20 cellular contexts compared by ENCODE assay signal in the genomic region with DNA sequence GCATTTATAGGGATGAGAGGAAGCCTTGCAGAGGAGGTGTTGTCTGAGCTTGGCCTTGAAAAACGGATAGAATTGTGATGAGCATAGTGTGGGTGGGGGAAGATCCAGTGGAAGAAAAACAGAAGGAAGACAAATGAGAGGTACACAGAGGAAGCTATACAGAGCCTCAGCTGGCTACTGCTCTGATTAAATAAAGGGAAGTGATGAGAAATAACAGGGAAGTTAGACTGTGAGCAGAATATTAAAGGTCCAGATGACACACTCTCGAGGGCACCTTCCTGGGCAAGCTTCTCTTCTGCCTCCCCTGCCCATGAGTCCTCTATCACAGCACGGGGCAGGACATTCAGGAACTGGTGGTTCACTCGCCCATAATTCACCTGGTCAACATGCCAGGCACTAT.
A peak's percentile ranks its signal among the peaks of the same experiment; 100 is the strongest.
DNase-seq lines count a peak whose midpoint lies in the region; ATAC-seq and TF ChIP-seq lines count a peak whose summit lies in the region.
"Had no signal": no experiment of that assay in that cellular context is flagged by ENCODE, and none has a peak within 500 bp of the region (broad histone marks: within the 10 kb centered on the region; RNA-seq: fewer than 3 reads in every experiment).

No MANE protein-coding gene starts in this region.

- TF ChIP-seq CTCF in left ventricle myocardium inferior (IDR thresholded peaks at IDR 0.05; ENCODE audit: borderline replicate concordance) (no peak), OCI-LY7 (conservative IDR thresholded peaks at IDR 0.05; ENCODE audit: low read length) (no peak), upper lobe of right lung (IDR thresholded peaks at IDR 0.05) (no peak)

- H3K27me3 ChIP-seq in left ventricle myocardium inferior (ENCODE audit: low read depth) (no peaks in the 10 kb centered on the region), upper lobe of right lung (no peaks in the 10 kb centered on the region)
- H3K27me3 ChIP-seq: tibial nerve had no signal

- H3K4me3 ChIP-seq in left ventricle myocardium inferior (no peak overlapping the region), OCI-LY7 (ENCODE audit: low read depth, low read length, poor library complexity, severe bottlenecking) (no peak overlapping the region), upper lobe of right lung (no peak overlapping the region)
- H3K4me3 ChIP-seq: tibial nerve had no signal

- H3K79me2 ChIP-seq in OCI-LY7 (ENCODE audit: insufficient read depth, low read depth, low read length) = no peaks in the 10 kb centered on the region

- ATAC-seq in Right ventricle myocardium inferior (peak; percentile 34), left lobe of liver (peak; percentile 28), upper lobe of right lung (peak; percentile 81), HG03175 (IDR thresholded peaks at IDR 0.05; ENCODE audit: unreplicated experiment) (no peak), HG03521 (IDR thresholded peaks at IDR 0.05; ENCODE audit: unreplicated experiment) (no peak)
- ATAC-seq: activated T-cell treated with anti-CD3 and anti-CD28 coated beads, Interleukin-2, amount 50 U/mL, for 72 hours; esophagus mucosa; stimulated activated naive CD8-positive, alpha-beta T cell treated with anti-CD3 and anti-CD28 coated beads, Interleukin-15, Interleukin-2, amounts not matched to agents 100 U/mL and 50 U/mL, for 24 hours had no signal

- no peak overlapping the region for H3K27ac ChIP-seq in left ventricle myocardium inferior (replicated peaks)
- H3K27ac ChIP-seq in OCI-LY7 (ENCODE audit: low read depth, low read length, poor library complexity, severe bottlenecking) = no peak overlapping the region
- H3K27ac ChIP-seq in upper lobe of right lung = no peak overlapping the region
- H3K27ac ChIP-seq: RWPE1, tibial nerve had no signal

- H3K9me3 ChIP-seq in left ventricle myocardium inferior (replicated peaks) (no peaks in the 10 kb centered on the region), OCI-LY7 (ENCODE audit: low read length) (no peaks in the 10 kb centered on the region), upper lobe of right lung (no peaks in the 10 kb centered on the region)
- H3K9me3 ChIP-seq: tibial nerve had no signal

- no TSS peak for BruUV-seq in OCI-LY7 (replicated peaks; lab: Mats Ljungman, UMichigan)

- H3K36me3 ChIP-seq in left ventricle myocardium inferior (peaks cover 26% of the 10 kb centered on the region), OCI-LY7 (ENCODE audit: insufficient read depth, low read length) (no peaks in the 10 kb centered on the region), upper lobe of right lung (no peaks in the 10 kb centered on the region)

- CTCF ChIA-PET in OCI-LY7 (lab: Charles Lee; ENCODE audit: unreplicated experiment) = no interaction called here

- H3K4me1 ChIP-seq in left ventricle myocardium inferior = no peaks in the 10 kb centered on the region
- peaks cover 17% of the 10 kb centered on the region for H3K4me1 ChIP-seq in OCI-LY7 (ENCODE audit: insufficient read depth, low read length, poor library complexity, severe bottlenecking)
- no peaks in the 10 kb centered on the region for H3K4me1 ChIP-seq in upper lobe of right lung
- H3K4me1 ChIP-seq: tibial nerve had no signal

- H3K9me2 ChIP-seq in OCI-LY7 (ENCODE audit: insufficient read depth, low read length) = no peaks in the 10 kb centered on the region

- DNase-seq in Right ventricle myocardium inferior (ENCODE audit: missing footprints) (no peak), left ventricle myocardium inferior (no peak), OCI-LY7 (ENCODE audit: low spot score) (peak; percentile 9), left lobe of liver (ENCODE audit: low spot score) (no peak), upper lobe of right lung (no peak), HuH-7.5 (ENCODE audit: low spot score) (no peak)
- DNase-seq: 8988T; activated naive CD4-positive, alpha-beta T cell treated with anti-CD3 and anti-CD28 coated beads, Interleukin-2, amount 50 U/mL, for 16 hours; activated T-cell treated with anti-CD3 and anti-CD28 coated beads, Interleukin-2, amount 50 U/mL, for 72 hours; aorta; effector CD8-positive, alpha-beta T cell; NCI-H1930; stimulated activated CD4-positive, alpha-beta T cell treated with anti-CD3 and anti-CD28 coated beads, Interleukin-1b, Interleukin-23, amount 100 ng/mL, for 48 hours; stimulated activated naive CD8-positive, alpha-beta T cell treated with anti-CD3 and anti-CD28 coated beads, Interleukin-15, Interleukin-2, amounts not matched to agents 100 U/mL and 50 U/mL, for 24 hours; T-helper 1 cell had no signal

- no peak overlapping the region for H3K4me2 ChIP-seq in OCI-LY7 (ENCODE audit: low read length)

- no peaks in the 10 kb centered on the region for H4K20me1 ChIP-seq in OCI-LY7 (ENCODE audit: insufficient read depth, low read length)

- POLR2A ChIA-PET in OCI-LY7 (lab: Charles Lee) = no interaction called here

- H2AFZ ChIP-seq in OCI-LY7 (ENCODE audit: low read length) = no peak overlapping the region

- intact Hi-C loops in Right ventricle myocardium inferior (cut with DNase I) (no loop called here), left ventricle myocardium inferior (cut with micrococcal nuclease) (no loop called here), OCI-LY7 (cut with micrococcal nuclease; ENCODE audit: unreplicated experiment) (no loop called here), upper lobe of right lung (cut with DNase I) (no loop called here)

Comparison
In these comparisons a context has a peak if more than half of its experiments do, and no peak if none do; other contexts are left out.
1. ATAC-seq: peak in Right ventricle myocardium inferior (single experiment), left lobe of liver (single experiment) and upper lobe of right lung (single experiment); none in HG03175 (single experiment) and HG03521 (single experiment).